2 cellular contexts compared by ENCODE assay signal in genomic region chr14:73236157-73236556, GRCh38.
TF ChIP-seq lines count a peak whose summit lies in the region.

No MANE protein-coding gene starts in this region.

TF ChIP-seq in A549, 52 proteins besides CTCF, POLR2A, EP300 and RAD21 (continued from another document):
- TF ChIP-seq USF2 (IDR thresholded peaks at IDR 0.05) (no peak), ELK1 (IDR thresholded peaks at IDR 0.05; ENCODE audit: low read depth, low read length) (no peak), HEYL (CRISPR knock-in tag; IDR thresholded peaks at IDR 0.05) (no peak), EHMT2 (IDR thresholded peaks at IDR 0.05; ENCODE audit: low read depth) (no peak), RNF2 (IDR thresholded peaks at IDR 0.05; ENCODE audit: borderline replicate concordance, low read depth) (no peak), EHF (CRISPR knock-in tag; IDR thresholded peaks at IDR 0.05) (no peak), RFX5 (IDR thresholded peaks at IDR 0.05) (no peak), FOSB (CRISPR knock-in tag; IDR thresholded peaks at IDR 0.05) (no peak), SREBF2 (IDR thresholded peaks at IDR 0.05) (no peak), HOXB5 (CRISPR knock-in tag; IDR thresholded peaks at IDR 0.05) (no peak), TFCP2L1 (CRISPR knock-in tag; IDR thresholded peaks at IDR 0.05) (no peak), BCL3 (IDR thresholded peaks at IDR 0.05) (no peak)

TF ChIP-seq in GM23338, 12 proteins besides CTCF, POLR2A, EP300 and RAD21 (continued from another document):
- no peak for TF ChIP-seq ZNF462 (CRISPR knock-in tag; IDR thresholded peaks at IDR 0.05)
- no peak for TF ChIP-seq ZNF331 (CRISPR knock-in tag; IDR thresholded peaks at IDR 0.05; ENCODE audit: low read depth)
- TF ChIP-seq NANOG (IDR thresholded peaks at IDR 0.05; ENCODE audit: borderline replicate concordance): no peak
- no peak; the same call in 1 of the 2 replicates for TF ChIP-seq POLR2AphosphoS5 (IDR thresholded peaks at IDR 0.05; ENCODE audit: low read depth)
- no peak for TF ChIP-seq REST (IDR thresholded peaks at IDR 0.05; ENCODE audit: unreplicated experiment)
- TF ChIP-seq JUNB (IDR thresholded peaks at IDR 0.05; ENCODE audit: unreplicated experiment): no peak
- no peak for TF ChIP-seq ZNF114 (CRISPR knock-in tag; IDR thresholded peaks at IDR 0.05)
- TF ChIP-seq STAT1 (IDR thresholded peaks at IDR 0.05; ENCODE audit: unreplicated experiment): no peak
